27 cellular contexts compared by ENCODE assay signal in the genomic region with DNA sequence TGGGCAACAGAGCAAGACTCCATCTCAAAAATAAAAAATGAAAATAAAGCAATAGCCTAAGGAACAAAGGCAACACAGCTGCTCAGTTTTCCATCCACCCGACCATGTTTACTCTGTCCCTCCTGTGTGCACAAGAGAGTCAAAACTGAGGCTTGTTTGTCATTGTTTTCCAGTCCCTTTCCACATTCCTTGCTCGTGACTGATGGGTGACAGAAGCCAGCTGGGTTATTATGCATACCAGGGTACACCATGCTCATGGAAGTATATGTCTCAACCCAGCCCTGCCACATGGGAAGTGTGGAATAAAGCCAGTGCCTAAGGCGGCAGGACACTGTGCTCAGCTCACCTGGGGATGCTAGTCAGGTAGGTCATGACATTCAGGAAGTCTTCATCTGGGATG. TPM values are rescaled to one million over a fixed set of nuclear protein-coding genes. Genes with fewer than 3 reads are reported as not detected.
DNase-seq lines count a peak whose midpoint lies in the region; ATAC-seq and TF ChIP-seq lines count a peak whose summit lies in the region.
"Had no signal": no experiment of that assay in that cellular context is flagged by ENCODE, and none has a peak within 500 bp of the region (broad histone marks: within the 10 kb centered on the region; RNA-seq: fewer than 3 reads in every experiment).

No MANE protein-coding gene starts in this region.

- peaks cover 12% of the 10 kb centered on the region for H3F3A ChIP-seq in MM.1S (ENCODE audit: insufficient read depth, low read length)

- no peaks in the 10 kb centered on the region for H3K9me2 ChIP-seq in MM.1S (replicated peaks; ENCODE audit: insufficient read depth, low read length)

- no peak overlapping the region for H2AK5ac ChIP-seq in mesenchymal stem cell (ENCODE audit: low read length, severe bottlenecking)

- H3K36me3 ChIP-seq in mesenchymal stem cell (ENCODE audit: control insufficient read depth in 1 of 2, insufficient read depth in 2 of 2, low read depth in 1 of 2, low read length in 2 of 2) = no peaks in the 10 kb centered on the region
- H3K36me3 ChIP-seq in MM.1S (replicated peaks; ENCODE audit: insufficient read depth, low read length) = no peaks in the 10 kb centered on the region
- H3K36me3 ChIP-seq in left lung = no peaks in the 10 kb centered on the region
- no peaks in the 10 kb centered on the region for H3K36me3 ChIP-seq in WERI-Rb-1
- H3K36me3 ChIP-seq: heart left ventricle, lower lobe of right lung had no signal

- peaks cover 4% of the 10 kb centered on the region for H3K4me1 ChIP-seq in mesenchymal stem cell (ENCODE audit: control insufficient read depth, insufficient read depth, low read depth, low read length)
- peaks cover 24% of the 10 kb centered on the region for H3K4me1 ChIP-seq in MM.1S (ENCODE audit: low read length)
- peaks cover 0 to 62% of the 10 kb centered on the region in 2 donors for H3K4me1 ChIP-seq in left lung

- H3K27ac ChIP-seq in mesenchymal stem cell (ENCODE audit: low read length, poor library complexity, severe bottlenecking) (no peak overlapping the region), MM.1S (ENCODE audit: low read length) (no peak overlapping the region), left lung (no peak overlapping the region), WERI-Rb-1 (no peak overlapping the region)
- H3K27ac ChIP-seq: C4-2B, coronary artery, heart left ventricle, lower lobe of right lung had no signal

- no peaks in the 10 kb centered on the region for H4K20me1 ChIP-seq in MM.1S (ENCODE audit: insufficient read depth, low read length)

- H3K4me2 ChIP-seq in mesenchymal stem cell (ENCODE audit: low read length, poor library complexity, severe bottlenecking) (no peak overlapping the region), MM.1S (ENCODE audit: low read depth, low read length) (no peak overlapping the region)

- peak overlapping the region in 1 of 2 experiments; percentile 57 for H3K14ac ChIP-seq in mesenchymal stem cell (ENCODE audit: low read length in 2 of 2)

- H2AFZ ChIP-seq in mesenchymal stem cell (ENCODE audit: low read depth, low read length) (no peak overlapping the region), MM.1S (ENCODE audit: low read length) (no peak overlapping the region)

- H3K18ac ChIP-seq in mesenchymal stem cell (ENCODE audit: low read depth in 1 of 2, low read length in 2 of 2) = no peak overlapping the region

- ATAC-seq in left lung = no peak
- ATAC-seq: effector memory CD8-positive, alpha-beta T cell; foreskin keratinocyte; heart left ventricle; lower lobe of right lung; right cardiac atrium; Right ventricle myocardium inferior had no signal

- peak overlapping the region; percentile 7 for H4K91ac ChIP-seq in mesenchymal stem cell (ENCODE audit: low read length)

- 82% methylated on average over 3 of the region's 3 CpGs for WGBS in mesenchymal stem cell

- TF ChIP-seq CTCF in MM.1S (IDR thresholded peaks at IDR 0.05; ENCODE audit: low read length) (no peak), left lung (IDR thresholded peaks at IDR 0.05) (no peak), WERI-Rb-1 (IDR thresholded peaks at IDR 0.05; ENCODE audit: low read depth, low read length) (no peak)

- no peak overlapping the region for H2BK15ac ChIP-seq in mesenchymal stem cell (ENCODE audit: low read depth, poor library complexity, severe bottlenecking)

- no peak overlapping the region for H2BK5ac ChIP-seq in mesenchymal stem cell (ENCODE audit: low read depth, low read length, poor library complexity, severe bottlenecking)

- intact Hi-C loops in left lung (cut with DNase I) = no loop called here

- no peaks in the 10 kb centered on the region for H3K79me1 ChIP-seq in mesenchymal stem cell (replicated peaks; ENCODE audit: low read length, poor library complexity, severe bottlenecking)

- no peak overlapping the region for H3K9ac ChIP-seq in mesenchymal stem cell (ENCODE audit: low read length)
- no peak overlapping the region for H3K9ac ChIP-seq in MM.1S (ENCODE audit: low read length)

- no peaks in the 10 kb centered on the region for H3K79me2 ChIP-seq in MM.1S (ENCODE audit: low read length)

- H3K4me3 ChIP-seq in mesenchymal stem cell (ENCODE audit: insufficient read depth in 1 of 2, low read depth in 1 of 2, low read length in 2 of 2) (no peak overlapping the region), MM.1S (ENCODE audit: low read length) (no peak overlapping the region), left lung (no peak overlapping the region), WERI-Rb-1 (ENCODE audit: low read depth, low read length) (no peak overlapping the region)
- H3K4me3 ChIP-seq: coronary artery, heart left ventricle, lower lobe of right lung had no signal

- peak overlapping the region in 1 of 2 experiments; percentile 18 for H3K4ac ChIP-seq in mesenchymal stem cell (ENCODE audit: low read depth in 1 of 2, low read length in 2 of 2)

- H2BK12ac ChIP-seq in mesenchymal stem cell (ENCODE audit: low read length in 2 of 2) = no peak overlapping the region

- no peaks in the 10 kb centered on the region for H3K9me3 ChIP-seq in mesenchymal stem cell (ENCODE audit: control insufficient read depth, low read length)
- no peaks in the 10 kb centered on the region for H3K9me3 ChIP-seq in MM.1S (replicated peaks; ENCODE audit: insufficient read depth, low read length)
- H3K9me3 ChIP-seq in left lung = no peaks in the 10 kb centered on the region
- H3K9me3 ChIP-seq in WERI-Rb-1 (ENCODE audit: severe bottlenecking) = no peaks in the 10 kb centered on the region
- H3K9me3 ChIP-seq: heart left ventricle, lower lobe of right lung had no signal

- no peak overlapping the region for H2BK120ac ChIP-seq in mesenchymal stem cell (ENCODE audit: low read depth, low read length)

- H4K8ac ChIP-seq in mesenchymal stem cell (ENCODE audit: low read length) = no peak overlapping the region

- DNase-seq in DMS153 treated with DMSO at 0.1 percent for 48 hours (lab: John Stamatoyannopoulos, UW; ENCODE audit: unreplicated experiment) = peak; percentile 64
- peak; percentile 66 for DNase-seq in NCI-H1105 treated with DMSO at 0.1 percent for 48 hours (lab: John Stamatoyannopoulos, UW)
- DNase-seq in NCI-H748 treated with DMSO at 0.1 percent for 48 hours (lab: John Stamatoyannopoulos, UW) = peak; percentile 44
- no peak for DNase-seq in mesenchymal stem cell
- no peak for DNase-seq in MM.1S
- no peak for DNase-seq in left lung
- no peak for DNase-seq in WERI-Rb-1
- DNase-seq: activated CD4-positive, alpha-beta T cell treated with anti-CD3 and anti-CD28 coated beads for 4 hours; activated effector memory CD4-positive, alpha-beta T cell treated with anti-CD3 and anti-CD28 coated beads, Interleukin-2, amount 50 U/mL, for 16 hours; activated naive CD8-positive, alpha-beta T cell treated with anti-CD3 and anti-CD28 coated beads, Interleukin-2, amount 10 ng/mL, durations not matched to agents 7 days and 5 days; activated T-cell treated with anti-CD3 and anti-CD28 coated beads, Interleukin-2, amount 50 U/mL, for 1 hour; Calu3; effector memory CD8-positive, alpha-beta T cell; foreskin keratinocyte; GOT3; heart left ventricle; HFFc6; kidney; NCI-H1048; OCI-M1; right cardiac atrium; stimulated activated CD4-positive, alpha-beta T cell treated with anti-CD3 and anti-CD28 coated beads, Interleukin-2, amount 100 ng/mL, for 48 hours; trophoblast cell had no signal

- H3K27me3 ChIP-seq in mesenchymal stem cell (ENCODE audit: control insufficient read depth in 1 of 2, insufficient read depth in 1 of 2, low read length in 2 of 2) (no peaks in the 10 kb centered on the region), MM.1S (replicated peaks; ENCODE audit: insufficient read depth, low read length) (no peaks in the 10 kb centered on the region), left lung (no peaks in the 10 kb centered on the region), WERI-Rb-1 (ENCODE audit: insufficient read depth, low read depth, severe bottlenecking) (no peaks in the 10 kb centered on the region)
- H3K27me3 ChIP-seq: foreskin keratinocyte, heart left ventricle had no signal

- H3K23ac ChIP-seq in mesenchymal stem cell (ENCODE audit: low read length in 2 of 2) = no peak overlapping the region

RNA-seq across cellular contexts. Expression of a gene that starts 49.5 kb away (rescaled TPM):
- polyA plus RNA-seq in mesenchymal stem cell (2013, experiment 1 of 2) = 0.07 TPM
- 0.12 TPM for polyA plus RNA-seq in mesenchymal stem cell (2013, experiment 2 of 2)
- under 1 TPM; 0.41 to 0.52 TPM for total RNA-seq in left lung

Comparison
In these comparisons a context has a peak if more than half of its experiments do, and no peak if none do; other contexts are left out.
1. DNase-seq: peak in DMS153 treated with DMSO at 0.1 percent for 48 hours (single experiment), NCI-H1105 treated with DMSO at 0.1 percent for 48 hours (single experiment) and NCI-H748 treated with DMSO at 0.1 percent for 48 hours (single experiment); none in mesenchymal stem cell (single experiment), MM.1S (single experiment), left lung (0 of 2) and WERI-Rb-1 (single experiment).